ENCODE assay signal across 27 cellular contexts in the genomic region with DNA sequence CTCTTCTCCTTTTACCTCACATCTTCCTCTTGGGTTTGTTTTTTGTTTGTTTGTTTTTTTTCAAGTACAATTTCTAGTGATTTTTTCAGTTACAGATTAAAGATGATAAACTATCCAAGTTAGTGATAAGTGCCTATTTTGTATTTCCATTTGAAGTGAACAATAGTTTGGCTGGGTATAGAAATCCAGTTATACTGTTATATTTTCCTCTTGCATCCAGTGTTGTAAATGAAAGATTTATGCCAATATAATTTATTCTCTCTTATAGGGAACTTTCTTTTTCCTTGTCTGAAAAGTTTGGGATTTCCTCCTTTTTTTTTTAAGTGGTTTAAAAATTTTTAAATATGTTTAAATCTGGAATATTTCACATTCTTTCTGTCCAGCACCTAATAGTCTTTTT.
"Had no signal": no experiment of that assay in that cellular context is flagged by ENCODE, and none has a peak within 500 bp of the region (broad histone marks: within the 10 kb centered on the region; RNA-seq: fewer than 3 reads in every experiment).

No MANE protein-coding gene starts in this region.

- H3K27me3 ChIP-seq: colonic mucosa, esophagus squamous epithelium, gastroesophageal sphincter, heart right ventricle, left lung had no signal

- H3K4me1 ChIP-seq: colonic mucosa, esophagus squamous epithelium, gastroesophageal sphincter, heart right ventricle, left lung, lower lobe of right lung had no signal

- H3K36me3 Mint-ChIP-seq: mesothelial cell of epicardium had no signal

- H3K4me3 ChIP-seq: colonic mucosa, esophagus squamous epithelium, gastroesophageal sphincter, heart right ventricle, left lung, lower lobe of right lung, mucosa of descending colon had no signal

- H3K4me3 Mint-ChIP-seq: dendritic cell treated with granulocyte-macrophage colony-stimulating factor and Interleukin-4, amounts not matched to agents 40 ng/mL and 50 ng/mL, for 4 days; effector memory CD8-positive, alpha-beta T cell; endodermal cell; mesothelial cell of epicardium had no signal

- H3K27ac Mint-ChIP-seq: dendritic cell treated with granulocyte-macrophage colony-stimulating factor and Interleukin-4, amounts not matched to agents 40 ng/mL and 50 ng/mL, for 4 days; effector memory CD8-positive, alpha-beta T cell; endodermal cell; mesothelial cell of epicardium had no signal

- H3K4me1 Mint-ChIP-seq: mesothelial cell of epicardium had no signal

- H3K27me3 Mint-ChIP-seq: dendritic cell treated with granulocyte-macrophage colony-stimulating factor and Interleukin-4, amounts not matched to agents 40 ng/mL and 50 ng/mL, for 4 days had no signal

- FAIRE-seq: endometrium, islet of Langerhans, keratinocyte had no signal

- H3K9me3 Mint-ChIP-seq: dendritic cell treated with granulocyte-macrophage colony-stimulating factor and Interleukin-4, amounts not matched to agents 40 ng/mL and 50 ng/mL, for 4 days had no signal

- DNase-seq: cerebellar nuclear complex; colonic mucosa; cortex of kidney; effector CD8-positive, alpha-beta T cell; effector memory CD8-positive, alpha-beta T cell; endodermal cell; erythroblast; esophagus squamous epithelium; foreskin fibroblast; foreskin melanocyte; head of caudate nucleus; heart right ventricle; hippocampal formation; left cardiac atrium; left lung; left ventricle myocardium superior; lower lobe of right lung; mesenchymal stem cell; mucosa of descending colon had no signal

- H3K36me3 ChIP-seq: colonic mucosa, esophagus squamous epithelium, gastroesophageal sphincter, heart right ventricle, left lung, lower lobe of right lung had no signal

- H3K9me3 ChIP-seq: colonic mucosa, lower lobe of right lung, mucosa of descending colon had no signal

- H3K27ac ChIP-seq: colonic mucosa, epithelial cell of prostate, esophagus squamous epithelium, gastroesophageal sphincter, heart right ventricle, left lung, lower lobe of right lung had no signal

- ATAC-seq: effector memory CD8-positive, alpha-beta T cell; esophagus mucosa; gastroesophageal sphincter; heart right ventricle; left cardiac atrium; left lung; left ventricle myocardium superior; lower lobe of right lung; mucosa of descending colon had no signal
